Comparison of ENCODE assay signal across 9 cellular contexts in the genomic region with DNA sequence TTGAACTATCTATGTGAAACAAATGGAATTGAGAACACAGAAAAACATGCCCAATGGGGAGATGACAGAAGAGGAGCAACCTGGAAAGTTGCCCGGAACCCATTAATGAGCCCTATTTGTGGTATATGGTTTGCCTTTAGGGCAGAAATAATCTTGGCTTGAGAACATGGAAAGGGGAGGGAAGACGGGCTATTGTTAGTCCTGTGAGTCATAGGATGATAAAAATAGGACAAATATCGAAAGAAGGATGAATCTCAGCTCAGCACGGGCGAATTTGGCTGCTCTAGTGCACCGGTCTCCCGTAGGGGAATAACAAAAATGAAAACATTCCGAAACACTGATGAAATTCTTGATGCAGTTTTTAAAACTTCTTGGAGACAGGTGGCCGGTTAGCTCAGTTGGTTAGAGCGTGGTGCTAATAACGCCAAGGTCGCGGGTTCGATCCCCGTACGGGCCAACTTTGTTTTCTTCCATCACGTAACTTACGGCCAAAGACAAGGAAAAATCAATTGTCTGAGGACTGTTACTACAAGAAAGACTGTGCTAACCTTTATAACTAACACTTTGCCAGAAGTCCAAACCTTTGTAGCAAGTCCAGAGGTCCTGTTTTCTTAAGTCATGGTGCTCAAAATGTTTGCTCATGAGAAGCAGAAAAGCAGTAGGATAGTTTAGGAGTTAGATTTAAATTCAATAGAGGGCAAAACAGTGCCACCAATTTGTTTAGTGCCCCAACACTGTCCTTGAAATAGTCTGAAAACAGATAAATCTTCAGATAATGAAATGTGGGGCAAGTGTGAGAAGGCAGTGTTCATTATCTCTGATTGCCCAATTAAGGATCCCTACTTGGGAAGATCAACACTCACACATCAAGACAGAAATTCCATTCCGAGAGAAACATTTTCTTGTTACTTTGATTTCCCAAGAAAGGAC. TPM values are rescaled to one million over a fixed set of nuclear protein-coding genes. Genes with fewer than 3 reads are reported as not detected.
DNase-seq lines count a peak whose midpoint lies in the region; ATAC-seq and TF ChIP-seq lines count a peak whose summit lies in the region.
"Had no signal": no experiment of that assay in that cellular context is flagged by ENCODE, and none has a peak within 500 bp of the region (broad histone marks: within the 10 kb centered on the region; RNA-seq: fewer than 3 reads in every experiment).

No MANE protein-coding gene starts in this region.

- RAD21 ChIA-PET in HCT116 (lab: Charles Lee; ENCODE audit: low non-redundant PET in 1 of 2, low total read pairs in 2 of 2, uncharacterized antibody in 2 of 2, unreplicated experiment in 2 of 2) = no interaction called here

- H3K36me3 Mint-ChIP-seq in T-cell = no peaks in the 10 kb centered on the region

- no peaks in the 10 kb centered on the region for H3K9me2 ChIP-seq in HCT116 (ENCODE audit: insufficient read depth)

- H3K9me3 Mint-ChIP-seq in T-cell = no peaks in the 10 kb centered on the region

- intact Hi-C loops in HCT116 (cut with micrococcal nuclease) = loop anchor here (2.0 to 5.0 kb wide), 3 partner anchors 15 to 242 kb away; a partner anchor contains a TSS

- H3K4me3 ChIP-seq in DND-41 (ENCODE audit: low read depth in 1 of 2, low read length in 2 of 2) (peak overlapping the region; percentile 39 to 61), HCT116 (replicated peaks in 1 of 2; ENCODE audit: low read depth in 1 of 2, low read length in 2 of 2) (peak overlapping the region; percentile 36 to 50)

- H3K4me1 ChIP-seq in DND-41 (ENCODE audit: insufficient read depth, low read length) = peaks cover 57% of the 10 kb centered on the region
- H3K4me1 ChIP-seq in HCT116 (ENCODE audit: control insufficient read depth in 1 of 2, insufficient read depth in 2 of 2, low read length in 2 of 2) = peaks cover 14 to 45% of the 10 kb centered on the region in 2 experiments

- H3K36me3 ChIP-seq in DND-41 (ENCODE audit: insufficient read depth, low read length) (no peaks in the 10 kb centered on the region), HCT116 (ENCODE audit: control insufficient read depth in 1 of 2, insufficient read depth in 2 of 2, low read length in 2 of 2) (no peaks in the 10 kb centered on the region)

- ATAC-seq in DND-41 (ENCODE audit: insufficient read depth, low read depth) = peak; percentile 54
- peak; percentile 58 for ATAC-seq in HCT116
- peak; percentile 32 to 56 (median 50) for ATAC-seq in T-cell (replicated peaks in 1 of 4)
- no peak for ATAC-seq in HG03039 (IDR thresholded peaks at IDR 0.05; ENCODE audit: unreplicated experiment)

- no peaks in the 10 kb centered on the region for H3K27me3 ChIP-seq in DND-41 (ENCODE audit: insufficient read depth, low read length, poor library complexity)
- H3K27me3 ChIP-seq in HCT116 (ENCODE audit: insufficient read depth, low read length) = no peaks in the 10 kb centered on the region

- POLR2A ChIA-PET in HCT116 (lab: Charles Lee) (interaction anchor here (0.7 to 2.4 kb wide), 7 partner anchors 10 to 594 kb away, joined by 3 to 8 read pairs (median 5); a partner anchor contains a TSS), T-cell (lab: Charles Lee) (interaction anchor here (0.5 to 1.3 kb wide), 6 partner anchors 16 to 1339 kb away, joined by 3 to 13 read pairs (median 6); a partner anchor contains a TSS)

- CTCF ChIA-PET in HCT116 (lab: Charles Lee) (interaction anchor here (0.8 to 1.8 kb wide), 3 partner anchors 41 to 212 kb away, joined by 4 to 11 read pairs (median 7); no protein-coding TSS in a partner anchor), T-cell (lab: Charles Lee) (interaction anchor here in 1 of 2 donors (0.7 to 2.5 kb wide), 11 partner anchors 12 to 225 kb away, joined by 3 to 13 read pairs (median 7); a partner anchor contains a TSS)

- H2AFZ ChIP-seq in DND-41 (ENCODE audit: low read depth, low read length) (peak overlapping the region; percentile 72), HCT116 (ENCODE audit: low read depth, low read length, poor library complexity, severe bottlenecking) (peak overlapping the region; percentile 73)

- no TSS peak for BruUV-seq in HCT116 (replicated peaks; lab: Mats Ljungman, UMichigan)

- no peak for TF ChIP-seq POLR2A in HCT116 (IDR thresholded peaks at IDR 0.05; ENCODE audit: borderline replicate concordance, extremely low read depth, insufficient read depth, insufficient read length)

- no peak overlapping the region for H3K27ac Mint-ChIP-seq in T-cell

- no peaks in the 10 kb centered on the region for H3K9me3 ChIP-seq in DND-41 (ENCODE audit: insufficient read depth, low read length, severe bottlenecking)
- H3K9me3 ChIP-seq in HCT116 (ENCODE audit: control insufficient read depth in 1 of 2, insufficient read depth in 1 of 2, low read depth in 1 of 2, low read length in 2 of 2) = no peaks in the 10 kb centered on the region

- H3K4me2 ChIP-seq in DND-41 (ENCODE audit: insufficient read depth, low read length) (peak overlapping the region; percentile 79), HCT116 (ENCODE audit: low read length) (peak overlapping the region; percentile 75)

- H4K20me1 ChIP-seq in DND-41 (ENCODE audit: insufficient read depth, low read length) (no peaks in the 10 kb centered on the region), HCT116 (ENCODE audit: insufficient read depth) (no peaks in the 10 kb centered on the region)

- peak; percentile 86 for DNase-seq in DND-41
- peak; percentile 81 for DNase-seq in HCT116 (ENCODE audit: low read depth, low spot score)
- peak; percentile 71 for DNase-seq in NCI-H1417 treated with DMSO at 0.1 percent for 48 hours (lab: John Stamatoyannopoulos, UW)
- DNase-seq in T-cell = peak in 33 of 34 experiments; percentile 32 to 81 (median 62)
- peak; percentile 35 to 62 for DNase-seq in hippocampal formation (lab: John Stamatoyannopoulos, UW)
- peak; percentile 85 for DNase-seq in renal cortical epithelial cell (ENCODE audit: low read depth)

- H3K4me1 Mint-ChIP-seq in T-cell = peaks cover 18 to 24% (median 22%) of the 10 kb centered on the region in 3 donors

- H3K9ac ChIP-seq in DND-41 (ENCODE audit: low read depth, low read length) (peak overlapping the region; percentile 62), HCT116 (ENCODE audit: low read length) (peak overlapping the region; percentile 32)

- H3K4me3 Mint-ChIP-seq in T-cell = no peak overlapping the region

- TF ChIP-seq RAD21 in HCT116 (IDR thresholded peaks at IDR 0.05; ENCODE audit: low read depth) = peak; percentile 9; the same call in 1 of the 2 replicates

- peaks cover 0 to 1% of the 10 kb centered on the region in 2 donors for H3K27me3 Mint-ChIP-seq in T-cell

- H3K79me2 ChIP-seq in DND-41 (ENCODE audit: insufficient read depth, low read length) = 0 out of 2 replicates have a peak, but pooled peaks cover 2% of the 10 kb centered on the region
- no peaks in the 10 kb centered on the region for H3K79me2 ChIP-seq in HCT116 (ENCODE audit: insufficient read depth, low read length)

- TF ChIP-seq CTCF in DND-41 (IDR thresholded peaks at IDR 0.05; ENCODE audit: borderline replicate concordance, extremely low read depth, low read length, poor library complexity, severe bottlenecking) = no peak
- TF ChIP-seq CTCF in HCT116 (IDR thresholded peaks at IDR 0.05 in 2 of 3, conservative IDR thresholded peaks at IDR 0.05 in 1 of 3; ENCODE audit: borderline replicate concordance in 1 of 3, insufficient read depth in 1 of 3, low read depth in 2 of 3, low read length in 2 of 3) = no peak

- H3K27ac ChIP-seq in DND-41 (ENCODE audit: low read length) = peak overlapping the region; percentile 72
- peak overlapping the region; percentile 53 for H3K27ac ChIP-seq in HCT116 (ENCODE audit: low read depth, low read length)
- H3K27ac ChIP-seq in angular gyrus (ENCODE audit: low read depth, low read length) = peak overlapping the region; percentile 76

TF ChIP-seq in HCT116, 20 proteins besides CTCF, POLR2A, EP300 and RAD21 (continues in another document):
- TF ChIP-seq CBX3 (IDR thresholded peaks at IDR 0.05; ENCODE audit: low read depth) (peak; percentile 26; the same call in 1 of the 2 replicates), ZNF274 (IDR thresholded peaks at IDR 0.05; ENCODE audit: low read depth, low read length) (no peak), SRF (IDR thresholded peaks at IDR 0.05; ENCODE audit: low read depth) (no peak), SP1 (IDR thresholded peaks at IDR 0.05; ENCODE audit: low read depth) (peak; percentile 44), YY1 (IDR thresholded peaks at IDR 0.05; ENCODE audit: extremely low read depth, insufficient replicate concordance, low read depth, low read length) (peak; percentile 39), TCF7L2 (IDR thresholded peaks at IDR 0.05; ENCODE audit: borderline replicate concordance, extremely low read depth, insufficient read depth, insufficient read length) (no peak), ELF1 (IDR thresholded peaks at IDR 0.05; ENCODE audit: borderline replicate concordance, low read depth) (no peak)
- TF ChIP-seq, protein P1, sequence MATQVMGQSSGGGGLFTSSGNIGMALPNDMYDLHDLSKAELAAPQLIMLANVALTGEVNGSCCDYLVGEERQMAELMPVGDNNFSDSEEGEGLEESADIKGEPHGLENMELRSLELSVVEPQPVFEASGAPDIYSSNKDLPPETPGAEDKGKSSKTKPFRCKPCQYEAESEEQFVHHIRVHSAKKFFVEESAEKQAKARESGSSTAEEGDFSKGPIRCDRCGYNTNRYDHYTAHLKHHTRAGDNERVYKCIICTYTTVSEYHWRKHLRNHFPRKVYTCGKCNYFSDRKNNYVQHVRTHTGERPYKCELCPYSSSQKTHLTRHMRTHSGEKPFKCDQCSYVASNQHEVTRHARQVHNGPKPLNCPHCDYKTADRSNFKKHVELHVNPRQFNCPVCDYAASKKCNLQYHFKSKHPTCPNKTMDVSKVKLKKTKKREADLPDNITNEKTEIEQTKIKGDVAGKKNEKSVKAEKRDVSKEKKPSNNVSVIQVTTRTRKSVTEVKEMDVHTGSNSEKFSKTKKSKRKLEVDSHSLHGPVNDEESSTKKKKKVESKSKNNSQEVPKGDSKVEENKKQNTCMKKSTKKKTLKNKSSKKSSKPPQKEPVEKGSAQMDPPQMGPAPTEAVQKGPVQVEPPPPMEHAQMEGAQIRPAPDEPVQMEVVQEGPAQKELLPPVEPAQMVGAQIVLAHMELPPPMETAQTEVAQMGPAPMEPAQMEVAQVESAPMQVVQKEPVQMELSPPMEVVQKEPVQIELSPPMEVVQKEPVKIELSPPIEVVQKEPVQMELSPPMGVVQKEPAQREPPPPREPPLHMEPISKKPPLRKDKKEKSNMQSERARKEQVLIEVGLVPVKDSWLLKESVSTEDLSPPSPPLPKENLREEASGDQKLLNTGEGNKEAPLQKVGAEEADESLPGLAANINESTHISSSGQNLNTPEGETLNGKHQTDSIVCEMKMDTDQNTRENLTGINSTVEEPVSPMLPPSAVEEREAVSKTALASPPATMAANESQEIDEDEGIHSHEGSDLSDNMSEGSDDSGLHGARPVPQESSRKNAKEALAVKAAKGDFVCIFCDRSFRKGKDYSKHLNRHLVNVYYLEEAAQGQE (IDR thresholded peaks at IDR 0.05; ENCODE audit: low read depth) = no peak

RNA-seq across cellular contexts. Expression of a gene that starts 15.8 kb away (rescaled TPM):
- total RNA-seq in HCT116 (2021; ENCODE audit: unreplicated experiment) (73.8 TPM), T-cell (10 to 100 TPM; 49.2 to 92.5 (median 62.7) TPM), renal cortical epithelial cell (117 and 119 TPM in 2 replicates)
- polyA plus RNA-seq in HCT116 (2012) = 48.2 and 64.6 TPM in 2 replicates

RNA-seq across cellular contexts. Expression of a gene that starts 42.7 kb away (rescaled TPM):
- total RNA-seq in HCT116 (2021; ENCODE audit: unreplicated experiment) = 26.7 TPM
- polyA plus RNA-seq in HCT116 (2012) = 21.8 and 22.1 TPM in 2 replicates
- 10 to 100 TPM; 27.6 to 36.4 (median 35.6) TPM for total RNA-seq in T-cell
- 9.1 and 14.6 TPM in 2 replicates for total RNA-seq in renal cortical epithelial cell

RNA-seq across cellular contexts. Expression of a gene that starts 53.9 kb away (rescaled TPM):
- total RNA-seq in HCT116 (2021; ENCODE audit: unreplicated experiment) (0.32 TPM), T-cell (not detected), renal cortical epithelial cell (not detected in 2 replicates)
- 0.15 and 0.33 TPM in 2 replicates for polyA plus RNA-seq in HCT116 (2012)
- total RNA-seq: frontal cortex had no signal
